ENCODE assay signal across 28 cellular contexts in the genomic region with DNA sequence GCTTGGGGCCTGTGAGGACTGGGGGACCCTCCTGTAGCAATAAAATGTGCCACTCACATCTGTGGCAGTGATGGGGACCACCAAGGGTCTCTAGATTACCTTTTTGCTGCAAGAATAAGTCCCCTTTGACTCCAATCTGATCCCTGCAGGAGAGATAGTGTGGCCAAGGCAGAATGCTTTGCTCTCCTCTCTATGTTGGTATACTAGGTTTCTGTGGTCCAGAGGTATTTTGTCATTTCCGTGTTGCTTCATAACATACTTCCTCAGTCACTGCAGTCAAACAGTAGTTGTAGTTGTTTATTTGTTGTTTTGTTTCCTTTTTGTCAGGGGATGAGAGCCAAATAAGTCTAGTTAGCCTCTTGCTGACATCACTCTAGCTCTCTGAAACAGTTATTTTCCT.
"Had no signal": no experiment of that assay in that cellular context is flagged by ENCODE, and none has a peak within 500 bp of the region (broad histone marks: within the 10 kb centered on the region; RNA-seq: fewer than 3 reads in every experiment).

No MANE protein-coding gene starts in this region.

- H3K27me3 ChIP-seq: ascending aorta, breast epithelium, cardiac muscle cell, colonic mucosa, esophagus squamous epithelium had no signal

- H3K4me1 ChIP-seq: ascending aorta, breast epithelium, colonic mucosa, esophagus squamous epithelium had no signal

- ATAC-seq: activated naive CD4-positive, alpha-beta T cell treated with anti-CD3 and anti-CD28 coated beads, Interleukin-2, amount 50 U/mL, for 72 hours; activated T-cell treated with anti-CD3 and anti-CD28 coated beads, Interleukin-2, amount 50 U/mL, for 72 hours; WTC11 had no signal

- H3K4me3 ChIP-seq: ascending aorta, breast epithelium, cardiac muscle cell, colonic mucosa, esophagus squamous epithelium had no signal

- H3K9me3 ChIP-seq: colonic mucosa, esophagus squamous epithelium had no signal

- H3K27ac ChIP-seq: ascending aorta, breast epithelium, cardiac muscle cell, colonic mucosa, epithelial cell of prostate, esophagus squamous epithelium, VCaP had no signal

- H3K36me3 ChIP-seq: ascending aorta, breast epithelium, cardiac muscle cell, colonic mucosa, esophagus squamous epithelium had no signal

- DNase-seq: activated CD4-positive, alpha-beta memory T cell treated with anti-CD3 and anti-CD28 coated beads, Interleukin-2, amount 10 ng/mL, durations not matched to agents 7 days and 5 days; activated CD4-positive, alpha-beta T cell treated with anti-CD3 and anti-CD28 coated beads for 1 hour; activated CD4-positive, alpha-beta T cell treated with anti-CD3 and anti-CD28 coated beads for 4 hours; activated CD4-positive, alpha-beta T cell treated with anti-CD3 and anti-CD28 coated beads, Interleukin-2, amount 10 ng/mL, durations not matched to agents 7 days and 5 days; activated CD4-positive, alpha-beta T cell treated with anti-CD3 and anti-CD28 coated beads, Interleukin-2, amount 50 U/mL, for 4 hours; activated CD8-positive, alpha-beta memory T cell treated with anti-CD3 and anti-CD28 coated beads, Interleukin-2, amount 50 U/mL, for 48 hours; activated gamma-delta T cell; activated naive CD4-positive, alpha-beta T cell; activated naive CD4-positive, alpha-beta T cell treated with anti-CD3 and anti-CD28 coated beads, Interleukin-2, amount 10 ng/mL, durations not matched to agents 7 days and 5 days; activated naive CD8-positive, alpha-beta T cell treated with anti-CD3 and anti-CD28 coated beads, Interleukin-2, amount 10 ng/mL, durations not matched to agents 7 days and 5 days; activated T-cell treated with anti-CD3 and anti-CD28 coated beads for 4 hours; activated T-cell treated with anti-CD3 and anti-CD28 coated beads, Interleukin-2, amount 50 U/mL, for 24 hours; activated T-cell treated with anti-CD3 and anti-CD28 coated beads, Interleukin-2, amount 50 U/mL, for 72 hours; central memory CD4-positive, alpha-beta T cell; cerebellar nuclear complex; colonic mucosa; effector CD8-positive, alpha-beta T cell; esophagus squamous epithelium; foreskin fibroblast; head of caudate nucleus; T-helper 2 cell had no signal
